ENCODE assay signal across 10 cellular contexts in the genomic region with DNA sequence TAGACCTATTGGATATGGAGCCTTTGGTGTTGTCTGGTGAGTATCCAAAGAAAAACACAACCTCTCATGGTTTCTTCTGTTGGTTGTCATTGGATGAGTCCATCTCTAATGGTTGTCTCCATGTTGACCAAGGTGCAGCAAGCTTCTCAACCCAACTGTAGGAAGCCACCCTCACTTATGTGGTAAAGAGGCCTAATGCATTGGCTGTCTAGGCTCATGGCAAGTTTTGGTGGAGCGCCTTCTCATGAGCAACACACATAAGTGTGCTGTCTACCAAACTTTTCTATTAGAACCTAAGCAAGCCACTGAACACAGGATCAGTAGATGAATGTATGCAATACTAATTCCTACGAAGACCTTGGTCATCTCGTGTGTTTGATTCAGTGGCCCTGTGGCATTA. TPM values are rescaled to one million over a fixed set of nuclear protein-coding genes. Genes with fewer than 3 reads are reported as not detected.
A peak's percentile ranks its signal among the peaks of the same experiment; 100 is the strongest.
DNase-seq lines count a peak whose midpoint lies in the region; ATAC-seq and TF ChIP-seq lines count a peak whose summit lies in the region.
"Had no signal": no experiment of that assay in that cellular context is flagged by ENCODE, and none has a peak within 500 bp of the region (broad histone marks: within the 10 kb centered on the region; RNA-seq: fewer than 3 reads in every experiment).

No MANE protein-coding gene starts in this region.

- H3K27me3 Mint-ChIP-seq in activated naive CD4-positive, alpha-beta T cell treated with anti-CD3 and anti-CD28 coated beads, Interleukin-2, amount 10 ng/mL, durations not matched to agents 7 days and 5 days, result peaks cover 11% of the 10 kb centered on the region
- H3K27me3 Mint-ChIP-seq in T-helper 17 cell, result no peaks in the 10 kb centered on the region
- no peaks in the 10 kb centered on the region for H3K27me3 Mint-ChIP-seq in stimulated activated memory B cell treated with anti-CD40 and anti-IgM and Interleukin-4, amounts not matched to agents 10 μg/mL and 1 μg/mL and 100 μg/mL, for 72 hours

- CTCF ChIA-PET in activated naive CD4-positive, alpha-beta T cell treated with anti-CD3 and anti-CD28 coated beads, Interleukin-2, amount 10 ng/mL, durations not matched to agents 7 days and 5 days (lab: Charles Lee), result no interaction called here

- no peak for TF ChIP-seq CTCF in fibroblast of the aortic adventitia (IDR thresholded peaks at IDR 0.05; ENCODE audit: insufficient read depth, low read length)

- ATAC-seq in T-helper 17 cell, result no peak
- ATAC-seq in stimulated activated memory B cell treated with anti-CD40 and anti-IgM and Interleukin-4, amounts not matched to agents 10 μg/mL and 1 μg/mL and 100 μg/mL, for 72 hours, result no peak
- ATAC-seq: left lung had no signal

- no peaks in the 10 kb centered on the region for H3K9me3 Mint-ChIP-seq in activated naive CD4-positive, alpha-beta T cell treated with anti-CD3 and anti-CD28 coated beads, Interleukin-2, amount 10 ng/mL, durations not matched to agents 7 days and 5 days
- H3K9me3 Mint-ChIP-seq in stimulated activated memory B cell treated with anti-CD40 and anti-IgM and Interleukin-4, amounts not matched to agents 10 μg/mL and 1 μg/mL and 100 μg/mL, for 72 hours, result no peaks in the 10 kb centered on the region

- H3K27ac Mint-ChIP-seq in activated naive CD4-positive, alpha-beta T cell treated with anti-CD3 and anti-CD28 coated beads, Interleukin-2, amount 10 ng/mL, durations not matched to agents 7 days and 5 days, result no peak overlapping the region
- peak overlapping the region; percentile 24 for H3K27ac Mint-ChIP-seq in T-helper 17 cell
- H3K27ac Mint-ChIP-seq in stimulated activated memory B cell treated with anti-CD40 and anti-IgM and Interleukin-4, amounts not matched to agents 10 μg/mL and 1 μg/mL and 100 μg/mL, for 72 hours, result peak overlapping the region; percentile 64

- no peak for DNase-seq in activated naive CD4-positive, alpha-beta T cell treated with anti-CD3 and anti-CD28 coated beads, Interleukin-2, amount 10 ng/mL, durations not matched to agents 7 days and 5 days
- DNase-seq in activated naive CD4-positive, alpha-beta T cell (lab: John Stamatoyannopoulos, UW), result no peak
- no peak for DNase-seq in T-helper 17 cell
- DNase-seq in fibroblast of the aortic adventitia (ENCODE audit: low read depth), result no peak
- DNase-seq in NCI-H1092 (lab: John Stamatoyannopoulos, UW), result no peak
- DNase-seq in NCI-H187 (lab: John Stamatoyannopoulos, UW), result no peak
- no peak for DNase-seq in stimulated activated CD8-positive, alpha-beta memory T cell treated with anti-CD3 and anti-CD28 coated beads, Interleukin-4, amount 100 ng/mL, for 48 hours
- DNase-seq: stimulated activated CD4-positive, alpha-beta T cell treated with anti-CD3 and anti-CD28 coated beads, Interleukin-2, amount 100 ng/mL, for 24 hours had no signal

- H3K4me1 Mint-ChIP-seq in activated naive CD4-positive, alpha-beta T cell treated with anti-CD3 and anti-CD28 coated beads, Interleukin-2, amount 10 ng/mL, durations not matched to agents 7 days and 5 days, result peaks cover 73% of the 10 kb centered on the region
- H3K4me1 Mint-ChIP-seq in T-helper 17 cell, result peaks cover 43% of the 10 kb centered on the region
- H3K4me1 Mint-ChIP-seq in stimulated activated memory B cell treated with anti-CD40 and anti-IgM and Interleukin-4, amounts not matched to agents 10 μg/mL and 1 μg/mL and 100 μg/mL, for 72 hours, result peaks cover 68% of the 10 kb centered on the region

- H3K4me3 Mint-ChIP-seq in activated naive CD4-positive, alpha-beta T cell treated with anti-CD3 and anti-CD28 coated beads, Interleukin-2, amount 10 ng/mL, durations not matched to agents 7 days and 5 days, result peak overlapping the region; percentile 82
- peak overlapping the region; percentile 93 for H3K4me3 Mint-ChIP-seq in T-helper 17 cell
- peak overlapping the region; percentile 93 for H3K4me3 Mint-ChIP-seq in stimulated activated memory B cell treated with anti-CD40 and anti-IgM and Interleukin-4, amounts not matched to agents 10 μg/mL and 1 μg/mL and 100 μg/mL, for 72 hours

- H3K36me3 Mint-ChIP-seq in activated naive CD4-positive, alpha-beta T cell treated with anti-CD3 and anti-CD28 coated beads, Interleukin-2, amount 10 ng/mL, durations not matched to agents 7 days and 5 days, result peaks cover 35% of the 10 kb centered on the region
- no peaks in the 10 kb centered on the region for H3K36me3 Mint-ChIP-seq in T-helper 17 cell (ENCODE audit: low read depth)
- peaks cover 12% of the 10 kb centered on the region for H3K36me3 Mint-ChIP-seq in stimulated activated memory B cell treated with anti-CD40 and anti-IgM and Interleukin-4, amounts not matched to agents 10 μg/mL and 1 μg/mL and 100 μg/mL, for 72 hours

- H3K4me3 ChIP-seq in fibroblast of the aortic adventitia (ENCODE audit: low read depth, low read length), result peak overlapping the region; percentile 34

- no peaks in the 10 kb centered on the region for H3K9me3 ChIP-seq in T-helper 17 cell (ENCODE audit: control insufficient read depth, low read length, poor library complexity, severe bottlenecking)
- H3K9me3 ChIP-seq: left lung had no signal

RNA-seq across cellular contexts. Expression of gene NLK, which starts 0.8 kb away (rescaled TPM):
- total RNA-seq in T-helper 17 cell, result 10 to 100 TPM; 12.3 to 15.1 TPM
- 7.1 and 12.2 TPM in 2 replicates for total RNA-seq in fibroblast of the aortic adventitia (ENCODE audit: low replicate concordance)
